10 cellular contexts compared by ENCODE assay signal in the genomic region with DNA sequence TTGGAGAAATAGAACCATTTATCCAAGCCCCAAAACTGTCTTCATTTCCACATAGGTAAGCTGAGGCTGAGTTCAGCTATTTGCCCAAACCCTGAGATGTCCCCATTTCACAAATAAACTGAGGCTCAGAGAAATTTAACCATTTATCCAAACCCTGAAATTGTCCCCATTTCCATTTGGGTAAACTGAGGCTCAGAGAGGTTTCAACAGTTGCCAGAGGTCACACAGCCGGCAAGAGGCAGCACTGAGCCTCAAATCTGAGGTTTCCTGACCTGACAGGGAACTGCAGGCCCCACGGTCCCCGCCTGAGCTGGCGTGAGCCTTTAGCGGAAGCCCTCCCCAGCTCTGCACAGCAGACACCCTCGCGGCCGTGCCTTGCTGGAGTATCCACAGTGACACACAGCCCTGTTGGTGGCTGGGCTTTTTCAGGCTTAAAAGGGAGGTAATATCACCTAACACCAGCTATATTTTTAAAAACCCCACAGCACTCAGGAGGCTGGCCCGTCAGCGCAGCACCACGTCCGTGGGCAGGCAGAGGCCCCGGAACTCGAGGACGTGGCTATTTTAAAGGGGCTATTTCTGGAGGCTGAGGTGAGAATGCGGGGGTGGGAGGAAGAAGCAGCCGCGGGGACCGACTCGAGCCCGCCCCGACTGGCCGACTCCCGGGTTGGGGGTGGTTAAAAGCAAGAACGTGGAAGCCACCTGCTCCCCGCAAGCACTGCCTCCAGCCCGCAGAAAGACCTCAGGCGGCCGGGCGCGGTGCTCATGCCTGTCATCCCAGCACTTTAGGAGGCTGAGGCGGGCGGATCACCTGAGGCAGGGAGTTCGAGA. TPM values are rescaled to one million over a fixed set of nuclear protein-coding genes. Genes with fewer than 3 reads are reported as not detected.
DNase-seq lines count a peak whose midpoint lies in the region; ATAC-seq and TF ChIP-seq lines count a peak whose summit lies in the region.
"Had no signal": no experiment of that assay in that cellular context is flagged by ENCODE, and none has a peak within 500 bp of the region (broad histone marks: within the 10 kb centered on the region; RNA-seq: fewer than 3 reads in every experiment).

No MANE protein-coding gene starts in this region.

- intact Hi-C loops in upper lobe of right lung (cut with DNase I) = no loop called here

- H3K4me3 Mint-ChIP-seq in activated naive CD8-positive, alpha-beta T cell treated with anti-CD3 and anti-CD28 coated beads for 36 hours = no peak overlapping the region

- H3K27ac Mint-ChIP-seq in activated naive CD8-positive, alpha-beta T cell treated with anti-CD3 and anti-CD28 coated beads for 36 hours = peak overlapping the region; percentile 20

- peaks cover 2% of the 10 kb centered on the region for H3K4me1 ChIP-seq in upper lobe of right lung
- H3K4me1 ChIP-seq: psoas muscle, SJCRH30 had no signal

- no peak overlapping the region for H3K4me3 ChIP-seq in upper lobe of right lung
- H3K4me3 ChIP-seq in WERI-Rb-1 (ENCODE audit: low read depth, low read length) = no peak overlapping the region
- H3K4me3 ChIP-seq: psoas muscle, SJCRH30 had no signal

- ATAC-seq in HG03520 (IDR thresholded peaks at IDR 0.05; ENCODE audit: unreplicated experiment) (peak; percentile 60), upper lobe of right lung (peak; percentile 39), GM21367 (IDR thresholded peaks at IDR 0.05; ENCODE audit: unreplicated experiment) (no peak)

- TF ChIP-seq CTCF in upper lobe of right lung (IDR thresholded peaks at IDR 0.05) (no peak), WERI-Rb-1 (IDR thresholded peaks at IDR 0.05; ENCODE audit: low read depth, low read length) (no peak)

- peak; percentile 28 for DNase-seq in stimulated activated CD4-positive, alpha-beta T cell treated with anti-CD3 and anti-CD28 coated beads, Interleukin-15, amount 100 ng/mL, for 24 hours
- no peak for DNase-seq in stimulated activated CD4-positive, alpha-beta T cell treated with anti-CD3 and anti-CD28 coated beads, Interleukin-4, amount 100 ng/mL, for 4 hours
- peak; percentile 50 for DNase-seq in activated naive CD8-positive, alpha-beta T cell treated with anti-CD3 and anti-CD28 coated beads for 36 hours
- DNase-seq in upper lobe of right lung (no peak), NCI-H128 (lab: John Stamatoyannopoulos, UW; ENCODE audit: unreplicated experiment) (no peak), WERI-Rb-1 (no peak)
- DNase-seq: psoas muscle had no signal

- peaks cover 23% of the 10 kb centered on the region for H3K27me3 ChIP-seq in upper lobe of right lung
- no peaks in the 10 kb centered on the region for H3K27me3 ChIP-seq in WERI-Rb-1 (ENCODE audit: insufficient read depth, low read depth, severe bottlenecking)
- H3K27me3 ChIP-seq: SJCRH30 had no signal

- H3K9me3 ChIP-seq in upper lobe of right lung (no peaks in the 10 kb centered on the region), WERI-Rb-1 (ENCODE audit: severe bottlenecking) (no peaks in the 10 kb centered on the region)
- H3K9me3 ChIP-seq: psoas muscle, SJCRH30 had no signal

- peaks cover 33% of the 10 kb centered on the region for H3K27me3 Mint-ChIP-seq in activated naive CD8-positive, alpha-beta T cell treated with anti-CD3 and anti-CD28 coated beads for 36 hours

- H3K36me3 Mint-ChIP-seq in activated naive CD8-positive, alpha-beta T cell treated with anti-CD3 and anti-CD28 coated beads for 36 hours = no peaks in the 10 kb centered on the region

- H3K9me3 Mint-ChIP-seq in activated naive CD8-positive, alpha-beta T cell treated with anti-CD3 and anti-CD28 coated beads for 36 hours = peaks cover 2% of the 10 kb centered on the region

- H3K36me3 ChIP-seq in upper lobe of right lung (no peaks in the 10 kb centered on the region), WERI-Rb-1 (peaks cover 11% of the 10 kb centered on the region)
- H3K36me3 ChIP-seq: SJCRH30 had no signal

- peaks cover 5% of the 10 kb centered on the region for H3K4me1 Mint-ChIP-seq in activated naive CD8-positive, alpha-beta T cell treated with anti-CD3 and anti-CD28 coated beads for 36 hours

- H3K27ac ChIP-seq in upper lobe of right lung = no peak overlapping the region
- H3K27ac ChIP-seq in WERI-Rb-1 = no peak overlapping the region
- H3K27ac ChIP-seq: psoas muscle, SJCRH30 had no signal

RNA-seq across cellular contexts. Expression of gene PTPRS, which starts 18.5 kb away (rescaled TPM):
- 1 to 10 TPM; 3.5 to 4.1 TPM for total RNA-seq in activated naive CD8-positive, alpha-beta T cell treated with anti-CD3 and anti-CD28 coated beads for 36 hours
- 131 TPM for total RNA-seq in upper lobe of right lung

Comparison
In these comparisons a context has a peak if more than half of its experiments do, and no peak if none do; other contexts are left out.
1. DNase-seq: peak in stimulated activated CD4-positive, alpha-beta T cell treated with anti-CD3 and anti-CD28 coated beads, Interleukin-15, amount 100 ng/mL, for 24 hours (single experiment) and activated naive CD8-positive, alpha-beta T cell treated with anti-CD3 and anti-CD28 coated beads for 36 hours (single experiment); none in stimulated activated CD4-positive, alpha-beta T cell treated with anti-CD3 and anti-CD28 coated beads, Interleukin-4, amount 100 ng/mL, for 4 hours (0 of 2), upper lobe of right lung (single experiment), NCI-H128 (single experiment) and WERI-Rb-1 (single experiment).
2. RNA of gene PTPRS, which starts 18.5 kb away (total RNA-seq): 131 TPM in upper lobe of right lung (single experiment); 3.5 to 4.1 TPM in activated naive CD8-positive, alpha-beta T cell treated with anti-CD3 and anti-CD28 coated beads for 36 hours; every median in the first group is over 10 times any median in the second.